In the genomic region with DNA sequence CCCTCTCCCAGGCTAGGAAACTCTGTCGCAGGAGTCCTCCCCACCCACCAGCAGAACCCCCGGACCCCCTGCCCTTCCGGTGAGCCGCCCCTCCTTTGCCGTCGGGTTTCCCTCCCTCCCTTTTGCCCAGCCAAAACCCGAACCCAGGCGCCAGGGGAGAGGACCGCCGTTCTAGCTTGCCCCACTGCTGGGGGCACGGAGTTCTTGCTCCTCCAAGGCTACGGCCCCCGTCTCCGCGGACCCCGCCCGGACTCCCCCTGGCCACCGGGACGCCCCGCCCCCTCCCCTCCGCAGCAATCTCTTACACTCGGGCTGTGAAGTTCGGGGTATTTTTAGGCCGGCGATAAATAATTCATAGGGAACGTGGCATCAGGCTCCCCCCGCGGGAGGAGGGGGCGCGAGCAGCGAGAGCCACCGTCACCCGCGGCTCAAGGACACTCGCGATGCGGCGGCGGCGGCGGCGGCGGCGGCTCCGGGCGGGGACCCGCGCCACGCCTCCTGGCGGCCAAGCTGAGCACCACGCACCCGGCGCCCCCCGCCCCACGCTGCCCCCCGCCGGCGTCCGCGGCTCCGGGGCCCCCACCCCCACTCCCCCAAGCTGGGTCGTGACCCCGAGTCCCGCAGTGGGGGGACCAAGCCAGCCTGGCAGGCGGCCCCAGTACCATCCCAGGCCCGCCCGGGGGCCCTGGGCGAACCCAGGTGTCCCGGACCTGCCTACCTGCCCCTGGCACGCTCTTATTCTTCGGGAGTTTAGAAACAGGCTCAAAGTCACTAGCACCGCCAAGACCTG, we compare ENCODE assay signal across 8 cellular contexts. TPM values are rescaled to one million over a fixed set of nuclear protein-coding genes. Genes with fewer than 3 reads are reported as not detected.
DNase-seq lines count a peak whose midpoint lies in the region; ATAC-seq and TF ChIP-seq lines count a peak whose summit lies in the region.

A gene (minus strand): TSS at position 447 of the 790 bp plus-strand sequence. CDS start 4,793 bp downstream, outside the sequence.

- no peaks in the 10 kb centered on the region for H3K9me3 ChIP-seq in right atrium auricular region
- no peaks in the 10 kb centered on the region for H3K9me3 ChIP-seq in testis

- H3K4me3 ChIP-seq in right atrium auricular region (peak within 1 kb of the TSS; percentile 48 to 58), testis (peak within 1 kb of the TSS; percentile 29 to 41)

- ATAC-seq in activated CD4-positive, alpha-beta T cell treated with anti-CD3 and anti-CD28 coated beads for 36 hours = no peak
- ATAC-seq in activated CD8-positive, alpha-beta T cell treated with anti-CD3 and anti-CD28 coated beads, Interleukin-2, amount 10 ng/mL, durations not matched to agents 7 days and 5 days = peak; percentile 32
- no peak for ATAC-seq in left lobe of liver

- H3K27me3 Mint-ChIP-seq in activated CD4-positive, alpha-beta T cell treated with anti-CD3 and anti-CD28 coated beads for 36 hours = peaks cover 39% of the 10 kb centered on the region
- peaks cover 58% of the 10 kb centered on the region for H3K27me3 Mint-ChIP-seq in activated CD8-positive, alpha-beta T cell treated with anti-CD3 and anti-CD28 coated beads, Interleukin-2, amount 10 ng/mL, durations not matched to agents 7 days and 5 days (ENCODE audit: low read depth)

- peak; percentile 61 for DNase-seq in activated CD4-positive, alpha-beta T cell treated with anti-CD3 and anti-CD28 coated beads for 36 hours
- no peak for DNase-seq in activated CD4-positive, alpha-beta T cell treated with anti-CD3 and anti-CD28 coated beads for 1 hour
- peak; percentile 31 for DNase-seq in activated CD8-positive, alpha-beta T cell treated with anti-CD3 and anti-CD28 coated beads, Interleukin-2, amount 10 ng/mL, durations not matched to agents 7 days and 5 days
- DNase-seq in right atrium auricular region (ENCODE audit: low spot score) (no peak), testis (no peak), NCI-H1092 (lab: John Stamatoyannopoulos, UW) (no peak), left lobe of liver (ENCODE audit: low spot score) (no peak), RKO (ENCODE audit: low spot score) (no peak)

- TF ChIP-seq CTCF in right atrium auricular region (IDR thresholded peaks at IDR 0.05) = peak; percentile 42 to 62
- peak in 2 of 3 experiments; percentile 24 to 27 for TF ChIP-seq CTCF in testis (IDR thresholded peaks at IDR 0.05)

- 6 to 14% methylated on average over 7 to 60 of the region's 72 CpGs for WGBS in testis, 2 donors

- H3K27ac ChIP-seq in right atrium auricular region = peak within 1 kb of the TSS; percentile 79 to 86
- no peak within 1 kb of the TSS for H3K27ac ChIP-seq in testis

- peak within 1 kb of the TSS; percentile 21 for H3K4me3 Mint-ChIP-seq in activated CD4-positive, alpha-beta T cell treated with anti-CD3 and anti-CD28 coated beads for 36 hours
- no peak within 1 kb of the TSS for H3K4me3 Mint-ChIP-seq in activated CD8-positive, alpha-beta T cell treated with anti-CD3 and anti-CD28 coated beads, Interleukin-2, amount 10 ng/mL, durations not matched to agents 7 days and 5 days

- H3K4me1 ChIP-seq in right atrium auricular region (peaks cover 0 to 37% of the 10 kb centered on the region in 2 donors), testis (peaks cover 12% of the 10 kb centered on the region)

- no peak for TF ChIP-seq POLR2A in testis (IDR thresholded peaks at IDR 0.05)

- H3K9me3 Mint-ChIP-seq in activated CD4-positive, alpha-beta T cell treated with anti-CD3 and anti-CD28 coated beads for 36 hours (ENCODE audit: low read depth) = no peaks in the 10 kb centered on the region
- no peaks in the 10 kb centered on the region for H3K9me3 Mint-ChIP-seq in activated CD8-positive, alpha-beta T cell treated with anti-CD3 and anti-CD28 coated beads, Interleukin-2, amount 10 ng/mL, durations not matched to agents 7 days and 5 days (ENCODE audit: insufficient read depth)

- H3K4me1 Mint-ChIP-seq in activated CD4-positive, alpha-beta T cell treated with anti-CD3 and anti-CD28 coated beads for 36 hours = peaks cover 13% of the 10 kb centered on the region
- H3K4me1 Mint-ChIP-seq in activated CD8-positive, alpha-beta T cell treated with anti-CD3 and anti-CD28 coated beads, Interleukin-2, amount 10 ng/mL, durations not matched to agents 7 days and 5 days (ENCODE audit: low read depth) = peaks cover 15% of the 10 kb centered on the region

- H3K27ac Mint-ChIP-seq in activated CD4-positive, alpha-beta T cell treated with anti-CD3 and anti-CD28 coated beads for 36 hours = no peak within 1 kb of the TSS
- no peak within 1 kb of the TSS for H3K27ac Mint-ChIP-seq in activated CD8-positive, alpha-beta T cell treated with anti-CD3 and anti-CD28 coated beads, Interleukin-2, amount 10 ng/mL, durations not matched to agents 7 days and 5 days

- CTCF ChIA-PET in activated CD4-positive, alpha-beta T cell treated with anti-CD3 and anti-CD28 coated beads for 36 hours (lab: Charles Lee) = interaction anchor here (0.5 to 8.4 kb wide), 8 partner anchors 15 to 255 kb away, joined by 3 to 114 read pairs (median 4); a partner anchor contains a TSS
- CTCF ChIA-PET in activated CD8-positive, alpha-beta T cell treated with anti-CD3 and anti-CD28 coated beads, Interleukin-2, amount 10 ng/mL, durations not matched to agents 7 days and 5 days (lab: Charles Lee) = interaction anchor here (1.2 to 18.9 kb wide), 6 partner anchors 13 to 202 kb away, joined by 4 to 294 read pairs (median 7); a partner anchor contains a TSS

- H3K27me3 ChIP-seq in right atrium auricular region (peaks cover 7% of the 10 kb centered on the region in 2 donors), testis (no peaks in the 10 kb centered on the region)

- intact Hi-C loops in activated CD4-positive, alpha-beta T cell treated with anti-CD3 and anti-CD28 coated beads for 36 hours (cut with DNase I, micrococcal nuclease) = no loop called here
- intact Hi-C loops in testis (cut with DNase I; ENCODE audit: low total_unique reads) = loop anchor here (5.0 kb wide), 2 partner anchors 62 to 117 kb away; no protein-coding TSS in a partner anchor

- POLR2A ChIA-PET in activated CD4-positive, alpha-beta T cell treated with anti-CD3 and anti-CD28 coated beads for 36 hours (lab: Charles Lee) = no interaction called here
- POLR2A ChIA-PET in activated CD8-positive, alpha-beta T cell treated with anti-CD3 and anti-CD28 coated beads, Interleukin-2, amount 10 ng/mL, durations not matched to agents 7 days and 5 days (lab: Charles Lee) = interaction anchor here (0.6 kb wide), 1 partner anchor 349 kb away, joined by 3 read pairs; no protein-coding TSS in a partner anchor

- H3K36me3 ChIP-seq in right atrium auricular region (no peaks in the 10 kb centered on the region), testis (ENCODE audit: low read depth, missing control alignments) (no peaks in the 10 kb centered on the region)

- no peaks in the 10 kb centered on the region for H3K36me3 Mint-ChIP-seq in activated CD4-positive, alpha-beta T cell treated with anti-CD3 and anti-CD28 coated beads for 36 hours (ENCODE audit: low read depth)
- peaks cover 11% of the 10 kb centered on the region for H3K36me3 Mint-ChIP-seq in activated CD8-positive, alpha-beta T cell treated with anti-CD3 and anti-CD28 coated beads, Interleukin-2, amount 10 ng/mL, durations not matched to agents 7 days and 5 days (ENCODE audit: low read depth)

RNA-seq across cellular contexts. Expression of the gene that starts here (rescaled TPM):
- total RNA-seq in activated CD4-positive, alpha-beta T cell treated with anti-CD3 and anti-CD28 coated beads for 36 hours = not detected
- total RNA-seq in activated CD8-positive, alpha-beta T cell treated with anti-CD3 and anti-CD28 coated beads, Interleukin-2, amount 10 ng/mL, durations not matched to agents 7 days and 5 days = under 1 TPM; 0.18 to 0.21 TPM
- total RNA-seq in right atrium auricular region = 10 to 100 TPM; 27.6 to 34.4 TPM
- total RNA-seq in testis = 10 to 100 TPM; 20.1 to 20.8 TPM
- 7.7 TPM for polyA plus RNA-seq in testis (ENCODE audit: insufficient read depth, low read depth, low replicate concordance)
- not detected for total RNA-seq in left lobe of liver

Comparison
In these comparisons a context has a peak if more than half of its experiments do, and no peak if none do; other contexts are left out.
1. RNA of the gene that starts here (total RNA-seq): 27.6 to 34.4 TPM in right atrium auricular region and 20.1 to 20.8 TPM in testis; 0.18 to 0.21 TPM in activated CD8-positive, alpha-beta T cell treated with anti-CD3 and anti-CD28 coated beads, Interleukin-2, amount 10 ng/mL, durations not matched to agents 7 days and 5 days, not detected in left lobe of liver (single experiment) and not detected in activated CD4-positive, alpha-beta T cell treated with anti-CD3 and anti-CD28 coated beads for 36 hours; every median in the first group is over 10 times any median in the second.
2. Peak in DNase-seq in activated CD4-positive, alpha-beta T cell treated with anti-CD3 and anti-CD28 coated beads for 36 hours; RNA of the gene not detected or under 1 TPM.
3. Peak in DNase-seq and ATAC-seq in activated CD8-positive, alpha-beta T cell treated with anti-CD3 and anti-CD28 coated beads, Interleukin-2, amount 10 ng/mL, durations not matched to agents 7 days and 5 days; RNA of the gene not detected or under 1 TPM.
4. H3K27ac ChIP-seq: peak in right atrium auricular region (2 of 2); none in testis (0 of 2).